In the genomic region with DNA sequence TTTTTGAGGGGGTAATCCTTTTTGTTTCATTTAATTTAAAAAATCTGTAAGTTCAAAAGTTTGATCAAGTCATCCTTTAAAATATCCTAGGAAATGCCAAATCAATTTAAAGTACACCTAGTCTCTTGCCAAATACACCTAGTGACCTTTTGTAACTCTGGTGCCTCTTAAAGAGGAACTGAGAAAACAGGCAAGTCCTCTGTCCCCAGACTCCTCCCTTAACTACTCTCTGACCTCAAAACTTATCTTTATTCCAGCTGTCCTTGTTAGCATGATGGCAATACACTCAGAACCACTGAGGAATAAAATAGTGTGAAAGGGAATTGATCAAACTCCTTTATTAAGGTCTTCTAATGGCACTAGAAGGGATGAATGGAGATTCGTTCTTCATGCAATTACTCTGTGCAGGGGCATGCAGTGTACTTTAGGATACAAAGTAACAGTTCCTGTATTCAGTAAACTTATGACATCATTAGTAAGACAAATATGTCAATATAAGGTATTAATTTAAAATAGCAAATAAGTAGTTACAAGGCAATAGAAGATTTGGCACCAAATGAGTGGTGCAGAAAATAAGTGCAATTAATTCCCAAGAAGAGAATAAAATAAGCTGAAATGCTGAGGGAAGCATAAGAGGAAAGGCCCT, we compare ENCODE assay signal across 11 cellular contexts. TPM values are rescaled to one million over a fixed set of nuclear protein-coding genes. Genes with fewer than 3 reads are reported as not detected.
A peak's percentile ranks its signal among the peaks of the same experiment; 100 is the strongest.
DNase-seq lines count a peak whose midpoint lies in the region; ATAC-seq, FAIRE-seq and TF ChIP-seq lines count a peak whose summit lies in the region.
"Had no signal": no experiment of that assay in that cellular context is flagged by ENCODE, and none has a peak within 500 bp of the region (broad histone marks: within the 10 kb centered on the region; RNA-seq: fewer than 3 reads in every experiment).

No MANE protein-coding gene starts in this region.

- no peaks in the 10 kb centered on the region for H3K36me3 ChIP-seq in prostate gland

- FAIRE-seq in GM18507 (lab: Jason Lieb, UNC), result peak; percentile 86
- FAIRE-seq: islet of Langerhans had no signal

- peak overlapping the region in 15 of 59 donors; percentile 5 to 43 (median 23) for H3K4me3 ChIP-seq in dorsolateral prefrontal cortex
- no peak overlapping the region for H3K4me3 ChIP-seq in prostate gland

- no peak for TF ChIP-seq POLR2A in prostate gland (IDR thresholded peaks at IDR 0.05)

- DNase-seq in GM18507 (ENCODE audit: extremely low spot score, insufficient read length, low read depth), result no peak
- DNase-seq in dorsolateral prefrontal cortex, result no peak
- DNase-seq in prostate gland (ENCODE audit: low spot score), result no peak
- DNase-seq in hepatic stellate cell (ENCODE audit: low spot score), result no peak
- DNase-seq in NCI-H510A treated with DMSO at 0.1 percent for 48 hours (lab: John Stamatoyannopoulos, UW), result no peak
- no peak for DNase-seq in Ammon's horn (ENCODE audit: low spot score)

- intact Hi-C loops in dorsolateral prefrontal cortex (cut with DNase I) (no loop called here), prostate gland (cut with DNase I) (no loop called here)

- peak; percentile 81 for ATAC-seq in GM21619 (IDR thresholded peaks at IDR 0.05; ENCODE audit: unreplicated experiment)
- peak; percentile 89 for ATAC-seq in HG03457 (IDR thresholded peaks at IDR 0.05; ENCODE audit: unreplicated experiment)

- no peaks in the 10 kb centered on the region for H3K9me3 ChIP-seq in prostate gland

- H3K4me1 ChIP-seq in prostate gland (replicated peaks), result no peaks in the 10 kb centered on the region

- 73% methylated on average over 1 of the region's 1 CpG for WGBS in prostate gland

- H3K27me3 ChIP-seq in dorsolateral prefrontal cortex (no peaks in the 10 kb centered on the region), prostate gland (replicated peaks; ENCODE audit: insufficient read depth) (no peaks in the 10 kb centered on the region)

- H3K27ac ChIP-seq in dorsolateral prefrontal cortex (peak overlapping the region in 47 of 59 donors; percentile 6 to 94 (median 67)), prostate gland (no peak overlapping the region)
- H3K27ac ChIP-seq: KMS-11, VCaP had no signal

- TF ChIP-seq CTCF in dorsolateral prefrontal cortex (IDR thresholded peaks at IDR 0.05 in 54 of 56, conservative IDR thresholded peaks at IDR 0.05 in 2 of 56; ENCODE audit: low read depth in 1 of 56, partially characterized antibody in 56 of 56), result no peak
- no peak for TF ChIP-seq CTCF in prostate gland (IDR thresholded peaks at IDR 0.05)

RNA-seq across cellular contexts. Expression of a gene that starts 3.3 kb away (rescaled TPM):
- total RNA-seq in dorsolateral prefrontal cortex (10 to 100 TPM; 10.6 to 57.4 (median 37.9) TPM), prostate gland (1 to 10 TPM; 3.1 to 7.2 TPM)

Comparison
In these comparisons a context has a peak if more than half of its experiments do, and no peak if none do; other contexts are left out.
1. H3K27ac ChIP-seq: peak in dorsolateral prefrontal cortex (47 of 59); none in prostate gland (0 of 2).